ENCODE assay signal across 1 cellular context in genomic region chr2:238263204-238264071, GRCh38.
A peak's percentile ranks its signal among the peaks of the same experiment; 100 is the strongest.
TF ChIP-seq lines count a peak whose summit lies in the region.

No MANE protein-coding gene starts in this region.

TF ChIP-seq in HepG2, 621 proteins besides CTCF, POLR2A, EP300 and RAD21 (continued from another document and continues in another):
- TF ChIP-seq ZNF124 (CRISPR knock-in tag; IDR thresholded peaks at IDR 0.05) (no peak; the same call in 1 of the 2 replicates), ZNF777 (CRISPR knock-in tag; IDR thresholded peaks at IDR 0.05) (peak; percentile 65), ATF5 (CRISPR knock-in tag; IDR thresholded peaks at IDR 0.05; ENCODE audit: low read depth) (no peak), ZSCAN30 (CRISPR knock-in tag; IDR thresholded peaks at IDR 0.05) (no peak), ZNF230 (CRISPR knock-in tag; IDR thresholded peaks at IDR 0.05) (peak; percentile 77; the same call in 1 of the 2 replicates), ETS1 (CRISPR knock-in tag; IDR thresholded peaks at IDR 0.05) (0 out of 2 replicates have a peak, but pooled peaks have one; percentile 50), PAWR (CRISPR knock-in tag; IDR thresholded peaks at IDR 0.05; ENCODE audit: borderline replicate concordance) (no peak), KLF16 (CRISPR knock-in tag; IDR thresholded peaks at IDR 0.05) (peak in 1 of 2 experiments; percentile 67; a peak in 2 of 4 replicates), ZNF768 (CRISPR knock-in tag; IDR thresholded peaks at IDR 0.05) (peak; percentile 63), ZNF253 (CRISPR knock-in tag; IDR thresholded peaks at IDR 0.05; ENCODE audit: borderline replicate concordance) (no peak), PBX2 (CRISPR knock-in tag; IDR thresholded peaks at IDR 0.05) (no peak), HMGXB4 (CRISPR knock-in tag; IDR thresholded peaks at IDR 0.05; ENCODE audit: borderline replicate concordance in 1 of 2, low read depth in 1 of 2) (peak; percentile 91 to 93), ZNF430 (CRISPR knock-in tag; IDR thresholded peaks at IDR 0.05) (peak; percentile 77), RBFOX2 (IDR thresholded peaks at IDR 0.05; ENCODE audit: low read depth, low read length) (no peak), ZNF572 (CRISPR knock-in tag; IDR thresholded peaks at IDR 0.05) (no peak), PITX1 (CRISPR knock-in tag; IDR thresholded peaks at IDR 0.05) (no peak; the same call in 1 of the 2 replicates), NCOA1 (CRISPR knock-in tag; IDR thresholded peaks at IDR 0.05) (no peak), NFE2L2 (IDR thresholded peaks at IDR 0.05; ENCODE audit: low read length) (no peak), SUZ12 (IDR thresholded peaks at IDR 0.05; ENCODE audit: low read depth, low read length) (no peak), KMT2A (CRISPR knock-in tag; IDR thresholded peaks at IDR 0.05) (no peak), MIXL1 (CRISPR knock-in tag; IDR thresholded peaks at IDR 0.05) (0 out of 2 replicates have a peak, but pooled peaks have one; percentile 31), ZNF468 (CRISPR knock-in tag; IDR thresholded peaks at IDR 0.05) (no peak), MED1 (CRISPR knock-in tag; IDR thresholded peaks at IDR 0.05) (peak; percentile 71), ZNF17 (CRISPR knock-in tag; IDR thresholded peaks at IDR 0.05) (no peak), ZNF263 (CRISPR knock-in tag; IDR thresholded peaks at IDR 0.05) (peak; percentile 91), REL (CRISPR knock-in tag; conservative IDR thresholded peaks at IDR 0.05) (no peak), ZNF260 (CRISPR knock-in tag; IDR thresholded peaks at IDR 0.05; ENCODE audit: borderline replicate concordance, low read depth) (no peak), HOXA9 (CRISPR knock-in tag; IDR thresholded peaks at IDR 0.05; ENCODE audit: borderline replicate concordance) (no peak), TBP (CRISPR knock-in tag; IDR thresholded peaks at IDR 0.05) (no peak)
- TF ChIP-seq, protein P1, sequence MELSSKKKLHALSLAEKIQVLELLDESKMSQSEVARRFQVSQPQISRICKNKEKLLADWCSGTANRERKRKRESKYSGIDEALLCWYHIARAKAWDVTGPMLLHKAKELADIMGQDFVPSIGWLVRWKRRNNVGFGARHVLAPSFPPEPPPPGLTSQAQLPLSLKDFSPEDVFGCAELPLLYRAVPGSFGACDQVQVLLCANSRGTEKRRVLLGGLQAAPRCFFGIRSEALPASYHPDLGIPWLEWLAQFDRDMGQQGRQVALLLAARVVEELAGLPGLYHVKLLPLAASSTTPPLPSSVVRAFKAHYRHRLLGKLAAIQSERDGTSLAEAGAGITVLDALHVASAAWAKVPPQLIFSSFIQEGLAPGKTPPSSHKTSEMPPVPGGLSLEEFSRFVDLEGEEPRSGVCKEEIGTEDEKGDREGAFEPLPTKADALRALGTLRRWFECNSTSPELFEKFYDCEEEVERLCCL (CRISPR knock-in tag; IDR thresholded peaks at IDR 0.05; ENCODE audit: borderline replicate concordance), result no peak
- TF ChIP-seq, protein P2, sequence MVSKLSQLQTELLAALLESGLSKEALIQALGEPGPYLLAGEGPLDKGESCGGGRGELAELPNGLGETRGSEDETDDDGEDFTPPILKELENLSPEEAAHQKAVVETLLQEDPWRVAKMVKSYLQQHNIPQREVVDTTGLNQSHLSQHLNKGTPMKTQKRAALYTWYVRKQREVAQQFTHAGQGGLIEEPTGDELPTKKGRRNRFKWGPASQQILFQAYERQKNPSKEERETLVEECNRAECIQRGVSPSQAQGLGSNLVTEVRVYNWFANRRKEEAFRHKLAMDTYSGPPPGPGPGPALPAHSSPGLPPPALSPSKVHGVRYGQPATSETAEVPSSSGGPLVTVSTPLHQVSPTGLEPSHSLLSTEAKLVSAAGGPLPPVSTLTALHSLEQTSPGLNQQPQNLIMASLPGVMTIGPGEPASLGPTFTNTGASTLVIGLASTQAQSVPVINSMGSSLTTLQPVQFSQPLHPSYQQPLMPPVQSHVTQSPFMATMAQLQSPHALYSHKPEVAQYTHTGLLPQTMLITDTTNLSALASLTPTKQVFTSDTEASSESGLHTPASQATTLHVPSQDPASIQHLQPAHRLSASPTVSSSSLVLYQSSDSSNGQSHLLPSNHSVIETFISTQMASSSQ (IDR thresholded peaks at IDR 0.05; ENCODE audit: low read depth), result peak; percentile 33; the same call in 1 of the 2 replicates
- TF ChIP-seq, protein P2 (CRISPR knock-in tag; IDR thresholded peaks at IDR 0.05; ENCODE audit: borderline replicate concordance), result peak; percentile 62; the same call in 1 of the 2 replicates
- TF ChIP-seq, protein P3, sequence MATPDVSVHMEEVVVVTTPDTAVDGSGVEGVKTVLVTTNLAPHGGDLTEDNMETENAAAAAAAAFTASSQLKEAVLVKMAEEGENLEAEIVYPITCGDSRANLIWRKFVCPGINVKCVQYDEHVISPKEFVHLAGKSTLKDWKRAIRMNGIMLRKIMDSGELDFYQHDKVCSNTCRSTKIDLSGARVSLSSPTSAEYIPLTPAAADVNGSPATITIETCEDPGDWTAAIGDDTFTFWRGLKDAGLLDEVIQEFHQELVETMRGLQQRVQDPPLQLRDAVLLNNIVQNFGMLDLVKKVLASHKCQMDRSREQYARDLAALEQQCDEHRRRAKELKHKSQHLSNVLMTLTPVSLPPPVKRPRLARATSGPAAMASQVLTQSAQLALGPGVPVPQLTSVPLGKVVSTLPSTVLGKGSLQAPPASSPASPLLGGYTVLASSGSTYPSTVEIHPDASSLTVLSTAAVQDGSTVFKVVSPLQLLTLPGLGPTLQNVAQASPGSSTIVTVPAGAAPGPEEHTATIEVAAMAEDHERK (CRISPR knock-in tag; IDR thresholded peaks at IDR 0.05; ENCODE audit: low read depth), result no peak
- TF ChIP-seq, protein P4, sequence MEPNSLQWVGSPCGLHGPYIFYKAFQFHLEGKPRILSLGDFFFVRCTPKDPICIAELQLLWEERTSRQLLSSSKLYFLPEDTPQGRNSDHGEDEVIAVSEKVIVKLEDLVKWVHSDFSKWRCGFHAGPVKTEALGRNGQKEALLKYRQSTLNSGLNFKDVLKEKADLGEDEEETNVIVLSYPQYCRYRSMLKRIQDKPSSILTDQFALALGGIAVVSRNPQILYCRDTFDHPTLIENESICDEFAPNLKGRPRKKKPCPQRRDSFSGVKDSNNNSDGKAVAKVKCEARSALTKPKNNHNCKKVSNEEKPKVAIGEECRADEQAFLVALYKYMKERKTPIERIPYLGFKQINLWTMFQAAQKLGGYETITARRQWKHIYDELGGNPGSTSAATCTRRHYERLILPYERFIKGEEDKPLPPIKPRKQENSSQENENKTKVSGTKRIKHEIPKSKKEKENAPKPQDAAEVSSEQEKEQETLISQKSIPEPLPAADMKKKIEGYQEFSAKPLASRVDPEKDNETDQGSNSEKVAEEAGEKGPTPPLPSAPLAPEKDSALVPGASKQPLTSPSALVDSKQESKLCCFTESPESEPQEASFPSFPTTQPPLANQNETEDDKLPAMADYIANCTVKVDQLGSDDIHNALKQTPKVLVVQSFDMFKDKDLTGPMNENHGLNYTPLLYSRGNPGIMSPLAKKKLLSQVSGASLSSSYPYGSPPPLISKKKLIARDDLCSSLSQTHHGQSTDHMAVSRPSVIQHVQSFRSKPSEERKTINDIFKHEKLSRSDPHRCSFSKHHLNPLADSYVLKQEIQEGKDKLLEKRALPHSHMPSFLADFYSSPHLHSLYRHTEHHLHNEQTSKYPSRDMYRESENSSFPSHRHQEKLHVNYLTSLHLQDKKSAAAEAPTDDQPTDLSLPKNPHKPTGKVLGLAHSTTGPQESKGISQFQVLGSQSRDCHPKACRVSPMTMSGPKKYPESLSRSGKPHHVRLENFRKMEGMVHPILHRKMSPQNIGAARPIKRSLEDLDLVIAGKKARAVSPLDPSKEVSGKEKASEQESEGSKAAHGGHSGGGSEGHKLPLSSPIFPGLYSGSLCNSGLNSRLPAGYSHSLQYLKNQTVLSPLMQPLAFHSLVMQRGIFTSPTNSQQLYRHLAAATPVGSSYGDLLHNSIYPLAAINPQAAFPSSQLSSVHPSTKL (CRISPR knock-in tag; IDR thresholded peaks at IDR 0.05), result peak; percentile 73
- TF ChIP-seq, protein P5, sequence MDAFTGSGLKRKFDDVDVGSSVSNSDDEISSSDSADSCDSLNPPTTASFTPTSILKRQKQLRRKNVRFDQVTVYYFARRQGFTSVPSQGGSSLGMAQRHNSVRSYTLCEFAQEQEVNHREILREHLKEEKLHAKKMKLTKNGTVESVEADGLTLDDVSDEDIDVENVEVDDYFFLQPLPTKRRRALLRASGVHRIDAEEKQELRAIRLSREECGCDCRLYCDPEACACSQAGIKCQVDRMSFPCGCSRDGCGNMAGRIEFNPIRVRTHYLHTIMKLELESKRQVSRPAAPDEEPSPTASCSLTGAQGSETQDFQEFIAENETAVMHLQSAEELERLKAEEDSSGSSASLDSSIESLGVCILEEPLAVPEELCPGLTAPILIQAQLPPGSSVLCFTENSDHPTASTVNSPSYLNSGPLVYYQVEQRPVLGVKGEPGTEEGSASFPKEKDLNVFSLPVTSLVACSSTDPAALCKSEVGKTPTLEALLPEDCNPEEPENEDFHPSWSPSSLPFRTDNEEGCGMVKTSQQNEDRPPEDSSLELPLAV (CRISPR knock-in tag; conservative IDR thresholded peaks at IDR 0.05; ENCODE audit: low read depth), result no peak
- TF ChIP-seq, protein P6, sequence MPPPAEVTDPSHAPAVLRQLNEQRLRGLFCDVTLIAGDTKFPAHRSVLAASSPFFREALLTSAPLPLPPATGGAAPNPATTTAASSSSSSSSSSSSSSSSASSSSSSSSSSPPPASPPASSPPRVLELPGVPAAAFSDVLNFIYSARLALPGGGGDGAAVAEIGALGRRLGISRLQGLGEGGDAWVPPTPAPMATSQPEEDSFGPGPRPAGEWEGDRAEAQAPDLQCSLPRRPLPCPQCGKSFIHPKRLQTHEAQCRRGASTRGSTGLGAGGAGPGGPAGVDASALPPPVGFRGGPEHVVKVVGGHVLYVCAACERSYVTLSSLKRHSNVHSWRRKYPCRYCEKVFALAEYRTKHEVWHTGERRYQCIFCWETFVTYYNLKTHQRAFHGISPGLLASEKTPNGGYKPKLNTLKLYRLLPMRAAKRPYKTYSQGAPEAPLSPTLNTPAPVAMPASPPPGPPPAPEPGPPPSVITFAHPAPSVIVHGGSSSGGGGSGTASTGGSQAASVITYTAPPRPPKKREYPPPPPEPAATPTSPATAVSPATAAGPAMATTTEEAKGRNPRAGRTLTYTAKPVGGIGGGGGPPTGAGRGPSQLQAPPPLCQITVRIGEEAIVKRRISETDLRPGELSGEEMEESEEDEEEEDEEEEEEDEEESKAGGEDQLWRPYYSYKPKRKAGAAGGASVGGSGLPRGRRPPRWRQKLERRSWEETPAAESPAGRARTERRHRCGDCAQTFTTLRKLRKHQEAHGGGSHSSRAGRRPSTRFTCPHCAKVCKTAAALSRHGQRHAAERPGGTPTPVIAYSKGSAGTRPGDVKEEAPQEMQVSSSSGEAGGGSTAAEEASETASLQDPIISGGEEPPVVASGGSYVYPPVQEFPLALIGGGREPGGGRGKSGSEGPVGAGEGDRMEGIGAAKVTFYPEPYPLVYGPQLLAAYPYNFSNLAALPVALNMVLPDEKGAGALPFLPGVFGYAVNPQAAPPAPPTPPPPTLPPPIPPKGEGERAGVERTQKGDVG (CRISPR knock-in tag; IDR thresholded peaks at IDR 0.05; ENCODE audit: borderline replicate concordance), result no peak
- TF ChIP-seq, protein P7, sequence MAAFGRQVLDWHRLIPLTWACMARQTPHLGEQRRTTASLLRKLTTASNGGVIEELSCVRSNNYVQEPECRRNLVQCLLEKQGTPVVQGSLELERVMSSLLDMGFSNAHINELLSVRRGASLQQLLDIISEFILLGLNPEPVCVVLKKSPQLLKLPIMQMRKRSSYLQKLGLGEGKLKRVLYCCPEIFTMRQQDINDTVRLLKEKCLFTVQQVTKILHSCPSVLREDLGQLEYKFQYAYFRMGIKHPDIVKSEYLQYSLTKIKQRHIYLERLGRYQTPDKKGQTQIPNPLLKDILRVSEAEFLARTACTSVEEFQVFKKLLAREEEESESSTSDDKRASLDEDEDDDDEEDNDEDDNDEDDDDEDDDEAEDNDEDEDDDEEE (CRISPR knock-in tag; IDR thresholded peaks at IDR 0.05), result 0 out of 2 replicates have a peak, but pooled peaks have one; percentile 17
